In genomic region chr3:105619651-105620050, GRCh38 we compare ENCODE assay signal across 19 cellular contexts.
DNase-seq lines count a peak whose midpoint lies in the region; ATAC-seq and TF ChIP-seq lines count a peak whose summit lies in the region.
"Had no signal": no experiment of that assay in that cellular context is flagged by ENCODE, and none has a peak within 500 bp of the region (broad histone marks: within the 10 kb centered on the region; RNA-seq: fewer than 3 reads in every experiment).

No MANE protein-coding gene starts in this region.

- no peak overlapping the region for H3K4ac ChIP-seq in mesendoderm (ENCODE audit: low read depth, low read length)

- H3K36me3 ChIP-seq in SJSA1 (no peaks in the 10 kb centered on the region), mesendoderm (ENCODE audit: control insufficient read depth, insufficient read depth, low read length) (no peaks in the 10 kb centered on the region)
- H3K36me3 ChIP-seq: BLaER1 treated with 17β-estradiol and CSF1 and Interleukin-3, amounts not matched to agents 10 nM and 100 nM had no signal

- H3K9ac ChIP-seq in mesendoderm (ENCODE audit: low read length) = no peak overlapping the region
- H3K9ac ChIP-seq: BLaER1 treated with 17β-estradiol and CSF1 and Interleukin-3, amounts not matched to agents 10 nM and 100 nM had no signal

- H3K79me1 ChIP-seq in mesendoderm (ENCODE audit: low read length) = no peaks in the 10 kb centered on the region

- intact Hi-C loops in activated CD4-positive, alpha-beta T cell treated with anti-CD3 and anti-CD28 coated beads, Interleukin-2, amount 10 ng/mL, durations not matched to agents 24 days and 14 days (cut with micrococcal nuclease) = no loop called here

- no peak overlapping the region for H3K4me3 ChIP-seq in SJSA1
- no peak overlapping the region for H3K4me3 ChIP-seq in mesendoderm (ENCODE audit: low read length)
- H3K4me3 ChIP-seq: A549; BLaER1 treated with 17β-estradiol and CSF1 and Interleukin-3, amounts not matched to agents 10 nM and 100 nM had no signal

- no peak overlapping the region for H4K8ac ChIP-seq in mesendoderm (ENCODE audit: low read depth, low read length)

- H3K27me3 Mint-ChIP-seq in activated CD4-positive, alpha-beta T cell treated with anti-CD3 and anti-CD28 coated beads, Interleukin-2, amount 10 ng/mL, durations not matched to agents 24 days and 14 days = peaks cover 4% of the 10 kb centered on the region
- H3K27me3 Mint-ChIP-seq in nephron progenitor cell (ENCODE audit: low read depth, poor library complexity) = no peaks in the 10 kb centered on the region
- H3K27me3 Mint-ChIP-seq: B cell; CD4-positive, alpha-beta T cell had no signal

- ATAC-seq in GM21717 (IDR thresholded peaks at IDR 0.05; ENCODE audit: unreplicated experiment) = no peak
- ATAC-seq: A549; CD8-positive, alpha-beta T cell had no signal

- H3K27ac Mint-ChIP-seq in activated CD4-positive, alpha-beta T cell treated with anti-CD3 and anti-CD28 coated beads, Interleukin-2, amount 10 ng/mL, durations not matched to agents 24 days and 14 days = no peak overlapping the region
- peak overlapping the region; percentile 22 for H3K27ac Mint-ChIP-seq in nephron progenitor cell
- H3K27ac Mint-ChIP-seq: B cell; CD4-positive, alpha-beta T cell; CD8-positive, alpha-beta T cell had no signal

- H3K36me3 Mint-ChIP-seq in activated CD4-positive, alpha-beta T cell treated with anti-CD3 and anti-CD28 coated beads, Interleukin-2, amount 10 ng/mL, durations not matched to agents 24 days and 14 days (ENCODE audit: low read depth) = no peaks in the 10 kb centered on the region
- H3K36me3 Mint-ChIP-seq in nephron progenitor cell (ENCODE audit: low read depth) = no peaks in the 10 kb centered on the region
- H3K36me3 Mint-ChIP-seq: CD8-positive, alpha-beta T cell had no signal

- peaks cover 32% of the 10 kb centered on the region for H3K4me1 ChIP-seq in SJSA1 (replicated peaks)
- H3K4me1 ChIP-seq in mesendoderm (ENCODE audit: control insufficient read depth, low read depth, low read length) = no peaks in the 10 kb centered on the region
- H3K4me1 ChIP-seq: A549, Caco-2 had no signal

- H3K18ac ChIP-seq in mesendoderm (ENCODE audit: low read length) = no peak overlapping the region

- WGBS in mesendoderm (ENCODE audit: extremely low coverage, insufficient coverage, low lambda C conversion rate) = no CpG with 5 or more reads among the region's 2 CpGs

- no peak overlapping the region for H3K23ac ChIP-seq in mesendoderm (ENCODE audit: low read length)

- no peaks in the 10 kb centered on the region for H3K27me3 ChIP-seq in SJSA1 (replicated peaks)
- H3K27me3 ChIP-seq in mesendoderm (ENCODE audit: insufficient read depth, low read length, poor library complexity) = no peaks in the 10 kb centered on the region
- H3K27me3 ChIP-seq: BLaER1 treated with 17β-estradiol and CSF1 and Interleukin-3, amounts not matched to agents 10 nM and 100 nM had no signal

- H2BK120ac ChIP-seq in mesendoderm (ENCODE audit: low read depth, low read length) = no peak overlapping the region

- no peak overlapping the region for H2AK5ac ChIP-seq in mesendoderm (ENCODE audit: low read length)

- H2BK5ac ChIP-seq in mesendoderm (ENCODE audit: low read length) = no peak overlapping the region

- H3K4me3 Mint-ChIP-seq in activated CD4-positive, alpha-beta T cell treated with anti-CD3 and anti-CD28 coated beads, Interleukin-2, amount 10 ng/mL, durations not matched to agents 24 days and 14 days = no peak overlapping the region
- no peak overlapping the region for H3K4me3 Mint-ChIP-seq in nephron progenitor cell
- H3K4me3 Mint-ChIP-seq: B cell; CD4-positive, alpha-beta T cell; CD8-positive, alpha-beta T cell had no signal

- DNase-seq in activated CD4-positive, alpha-beta T cell treated with anti-CD3 and anti-CD28 coated beads, Interleukin-2, amount 10 ng/mL, durations not matched to agents 24 days and 14 days = peak; percentile 29
- DNase-seq in activated CD4-positive, alpha-beta T cell treated with anti-CD3 and anti-CD28 coated beads, Interleukin-2, amount 50 U/mL, for 1 hour = no peak
- DNase-seq in SJSA1 (ENCODE audit: low read depth in 1 of 2, low spot score in 2 of 2) (peak in 1 of 2 experiments; percentile 16), nephron progenitor cell (no peak), NCI-H1417 treated with DMSO at 0.1 percent for 48 hours (lab: John Stamatoyannopoulos, UW) (no peak), mesendoderm (no peak)
- DNase-seq: AML-193; Caco-2; Calu3; CD4-positive, alpha-beta T cell; CD8-positive, alpha-beta T cell; DMS79 treated with DMSO at 0.1 percent for 48 hours; GF-D8 had no signal

- H3K9me3 ChIP-seq in SJSA1 (replicated peaks) = no peaks in the 10 kb centered on the region
- H3K9me3 ChIP-seq: A549; BLaER1 treated with 17β-estradiol and CSF1 and Interleukin-3, amounts not matched to agents 10 nM and 100 nM; Caco-2 had no signal

- H4K5ac ChIP-seq in mesendoderm (ENCODE audit: low read length) = no peak overlapping the region

- TF ChIP-seq CTCF in nephron progenitor cell (IDR thresholded peaks at IDR 0.05) = no peak

- no peak overlapping the region for H3K56ac ChIP-seq in mesendoderm (ENCODE audit: low read length)

- no peaks in the 10 kb centered on the region for H3K4me1 Mint-ChIP-seq in activated CD4-positive, alpha-beta T cell treated with anti-CD3 and anti-CD28 coated beads, Interleukin-2, amount 10 ng/mL, durations not matched to agents 24 days and 14 days
- H3K4me1 Mint-ChIP-seq in nephron progenitor cell = no peaks in the 10 kb centered on the region
- H3K4me1 Mint-ChIP-seq: B cell had no signal

- H2BK15ac ChIP-seq in mesendoderm (replicated peaks; ENCODE audit: low read depth) = no peak overlapping the region

- H3K4me2 ChIP-seq in mesendoderm (ENCODE audit: low read length) = no peak overlapping the region
- H3K4me2 ChIP-seq: A549; BLaER1 treated with 17β-estradiol and CSF1 and Interleukin-3, amounts not matched to agents 10 nM and 100 nM had no signal

- H3K79me2 ChIP-seq in mesendoderm (ENCODE audit: control insufficient read depth, insufficient read depth, low read length) = no peaks in the 10 kb centered on the region

- H3K9me3 Mint-ChIP-seq in activated CD4-positive, alpha-beta T cell treated with anti-CD3 and anti-CD28 coated beads, Interleukin-2, amount 10 ng/mL, durations not matched to agents 24 days and 14 days = peaks cover 9% of the 10 kb centered on the region
- H3K9me3 Mint-ChIP-seq in nephron progenitor cell = no peaks in the 10 kb centered on the region
- H3K9me3 Mint-ChIP-seq: CD4-positive, alpha-beta T cell; CD8-positive, alpha-beta T cell had no signal

- H3K27ac ChIP-seq in SJSA1 (peak overlapping the region; percentile 43; the same call in 1 of the 2 replicates), mesendoderm (ENCODE audit: low read depth, low read length) (no peak overlapping the region)
- H3K27ac ChIP-seq: 22Rv1; A549; BLaER1 treated with 17β-estradiol and CSF1 and Interleukin-3, amounts not matched to agents 10 nM and 100 nM; C4-2B had no signal
